ENCODE assay signal across 11 cellular contexts in genomic region chr15:92887869-92888268, GRCh38. TPM values are rescaled to one million over a fixed set of nuclear protein-coding genes. Genes with fewer than 3 reads are reported as not detected.
DNase-seq lines count a peak whose midpoint lies in the region; ATAC-seq and FAIRE-seq lines count a peak whose summit lies in the region.
"Had no signal": no experiment of that assay in that cellular context is flagged by ENCODE, and none has a peak within 500 bp of the region (broad histone marks: within the 10 kb centered on the region; RNA-seq: fewer than 3 reads in every experiment).

No MANE protein-coding gene starts in this region.

- peak; percentile 85 for FAIRE-seq in islet of Langerhans (lab: Jason Lieb, UNC)

- CTCF ChIA-PET in activated CD4-positive, alpha-beta T cell treated with anti-CD3 and anti-CD28 coated beads for 36 hours (lab: Charles Lee) = interaction anchor here (1.3 to 2.7 kb wide), 4 partner anchors 20 to 80 kb away, joined by 3 to 11 read pairs (median 7); no protein-coding TSS in a partner anchor

- H3K27me3 ChIP-seq in stomach smooth muscle (ENCODE audit: control insufficient read depth in 1 of 2, insufficient read depth in 2 of 2, low read length in 2 of 2) = no peaks in the 10 kb centered on the region

- DNase-seq in activated CD4-positive, alpha-beta T cell treated with anti-CD3 and anti-CD28 coated beads for 36 hours = no peak
- no peak for DNase-seq in activated CD4-positive, alpha-beta T cell treated with anti-CD3 and anti-CD28 coated beads for 1 hour
- DNase-seq in activated naive CD8-positive, alpha-beta T cell treated with anti-CD3 and anti-CD28 coated beads, Interleukin-2, amount 10 ng/mL, durations not matched to agents 7 days and 5 days = no peak
- DNase-seq in NCI-H774 (lab: John Stamatoyannopoulos, UW) (no peak), MV-4-11 (lab: John Stamatoyannopoulos, UW) (no peak), NCI-H524 (lab: John Stamatoyannopoulos, UW) (no peak)
- DNase-seq: activated CD8-positive, alpha-beta memory T cell treated with anti-CD3 and anti-CD28 coated beads, Interleukin-2, amount 50 U/mL, for 4 hours; midbrain; NCI-H146 had no signal

- H3K4me3 Mint-ChIP-seq in activated CD4-positive, alpha-beta T cell treated with anti-CD3 and anti-CD28 coated beads for 36 hours = peak overlapping the region; percentile 92
- H3K4me3 Mint-ChIP-seq in activated naive CD8-positive, alpha-beta T cell treated with anti-CD3 and anti-CD28 coated beads, Interleukin-2, amount 10 ng/mL, durations not matched to agents 7 days and 5 days = peak overlapping the region; percentile 66

- H3K36me3 ChIP-seq in stomach smooth muscle (ENCODE audit: control insufficient read depth in 2 of 2, insufficient read depth in 2 of 2, low read length in 2 of 2) = peaks cover 6 to 25% of the 10 kb centered on the region in 2 donors

- H3K9ac ChIP-seq in stomach smooth muscle (ENCODE audit: low read length in 2 of 2) = peak overlapping the region in 1 of 2 donors; percentile 30

- peaks cover 83% of the 10 kb centered on the region for H3K36me3 Mint-ChIP-seq in activated CD4-positive, alpha-beta T cell treated with anti-CD3 and anti-CD28 coated beads for 36 hours (ENCODE audit: low read depth)
- H3K36me3 Mint-ChIP-seq in activated naive CD8-positive, alpha-beta T cell treated with anti-CD3 and anti-CD28 coated beads, Interleukin-2, amount 10 ng/mL, durations not matched to agents 7 days and 5 days = peaks cover 68% of the 10 kb centered on the region

- H3K9me3 Mint-ChIP-seq in activated CD4-positive, alpha-beta T cell treated with anti-CD3 and anti-CD28 coated beads for 36 hours (ENCODE audit: low read depth) = no peaks in the 10 kb centered on the region
- no peaks in the 10 kb centered on the region for H3K9me3 Mint-ChIP-seq in activated naive CD8-positive, alpha-beta T cell treated with anti-CD3 and anti-CD28 coated beads, Interleukin-2, amount 10 ng/mL, durations not matched to agents 7 days and 5 days

- POLR2A ChIA-PET in activated CD4-positive, alpha-beta T cell treated with anti-CD3 and anti-CD28 coated beads for 36 hours (lab: Charles Lee) = interaction anchor here (0.7 to 3.3 kb wide), 3 partner anchors 12 to 79 kb away, joined by 3 to 21 read pairs (median 16); partner anchors contain the start of gene CHD2
- POLR2A ChIA-PET in activated naive CD8-positive, alpha-beta T cell treated with anti-CD3 and anti-CD28 coated beads, Interleukin-2, amount 10 ng/mL, durations not matched to agents 7 days and 5 days (lab: Charles Lee) = interaction anchor here (0.5 to 19.0 kb wide), 4 partner anchors 17 to 82 kb away, joined by 3 to 711 read pairs (median 30); partner anchors contain the start of gene CHD2

- no peak for ATAC-seq in activated CD4-positive, alpha-beta T cell treated with anti-CD3 and anti-CD28 coated beads for 36 hours
- no peak for ATAC-seq in activated naive CD8-positive, alpha-beta T cell treated with anti-CD3 and anti-CD28 coated beads, Interleukin-2, amount 10 ng/mL, durations not matched to agents 7 days and 5 days (ENCODE audit: low read depth)

- no peak overlapping the region for H3K27ac ChIP-seq in stomach smooth muscle (ENCODE audit: low read length)

- H3K9me3 ChIP-seq in stomach smooth muscle (ENCODE audit: control insufficient read depth in 2 of 2, low read length in 2 of 2) = no peaks in the 10 kb centered on the region

- no peaks in the 10 kb centered on the region for H3K27me3 Mint-ChIP-seq in activated CD4-positive, alpha-beta T cell treated with anti-CD3 and anti-CD28 coated beads for 36 hours
- H3K27me3 Mint-ChIP-seq in activated naive CD8-positive, alpha-beta T cell treated with anti-CD3 and anti-CD28 coated beads, Interleukin-2, amount 10 ng/mL, durations not matched to agents 7 days and 5 days = no peaks in the 10 kb centered on the region

- intact Hi-C loops in activated CD4-positive, alpha-beta T cell treated with anti-CD3 and anti-CD28 coated beads for 36 hours (cut with DNase I, micrococcal nuclease) = no loop called here

- H3K4me3 ChIP-seq in stomach smooth muscle (ENCODE audit: low read length in 2 of 2) = peak overlapping the region; percentile 1 to 27

- peaks cover 3% of the 10 kb centered on the region for H3K4me1 ChIP-seq in stomach smooth muscle (ENCODE audit: control insufficient read depth, insufficient read depth, low read length)

- peak overlapping the region; percentile 84 for H3K27ac Mint-ChIP-seq in activated CD4-positive, alpha-beta T cell treated with anti-CD3 and anti-CD28 coated beads for 36 hours
- peak overlapping the region; percentile 44 for H3K27ac Mint-ChIP-seq in activated naive CD8-positive, alpha-beta T cell treated with anti-CD3 and anti-CD28 coated beads, Interleukin-2, amount 10 ng/mL, durations not matched to agents 7 days and 5 days

- peaks cover 50% of the 10 kb centered on the region for H3K4me1 Mint-ChIP-seq in activated CD4-positive, alpha-beta T cell treated with anti-CD3 and anti-CD28 coated beads for 36 hours
- H3K4me1 Mint-ChIP-seq in activated naive CD8-positive, alpha-beta T cell treated with anti-CD3 and anti-CD28 coated beads, Interleukin-2, amount 10 ng/mL, durations not matched to agents 7 days and 5 days = peaks cover 55% of the 10 kb centered on the region

RNA-seq across cellular contexts. Expression of gene CHD2, which starts 12.3 kb away (rescaled TPM):
- total RNA-seq in activated CD4-positive, alpha-beta T cell treated with anti-CD3 and anti-CD28 coated beads for 36 hours = 100 to 1,000 TPM; 118 to 149 TPM
- 100 to 1,000 TPM; 218 to 236 TPM for total RNA-seq in activated naive CD8-positive, alpha-beta T cell treated with anti-CD3 and anti-CD28 coated beads, Interleukin-2, amount 10 ng/mL, durations not matched to agents 7 days and 5 days
